8 cellular contexts compared by ENCODE assay signal in genomic region chr19:40217027-40217810, GRCh38. TPM values are rescaled to one million over a fixed set of nuclear protein-coding genes. Genes with fewer than 3 reads are reported as not detected.
DNase-seq lines count a peak whose midpoint lies in the region; ATAC-seq and TF ChIP-seq lines count a peak whose summit lies in the region.

No MANE protein-coding gene starts in this region.

- no peaks in the 10 kb centered on the region for H3K9me3 ChIP-seq in iPS-18c (ENCODE audit: control insufficient read depth, insufficient read depth, low read length)

- no peak overlapping the region for H3K4me3 ChIP-seq in AG04449 (ENCODE audit: low read depth, low read length)
- peak overlapping the region; percentile 34 for H3K4me3 ChIP-seq in iPS-18c (ENCODE audit: insufficient read depth, low read depth, low read length)

- CTCF ChIA-PET in AG04449 (lab: Yijun Ruan, JAX) = interaction anchor here (1.0 to 3.4 kb wide), 4 partner anchors 10 to 77 kb away, joined by 3 to 35 read pairs (median 7); no protein-coding TSS in a partner anchor
- CTCF ChIA-PET in RWPE1 (lab: Yijun Ruan, JAX) = interaction anchor here (0.7 to 0.9 kb wide), 3 partner anchors 59 to 111 kb away, joined by 3 to 5 read pairs (median 4); no protein-coding TSS in a partner anchor

- POLR2A ChIA-PET in AG04449 (lab: Yijun Ruan, JAX) = no interaction called here
- POLR2A ChIA-PET in RWPE1 (lab: Yijun Ruan, JAX; ENCODE audit: low non-redundant PET) = no interaction called here

- no peak overlapping the region for H3K27ac ChIP-seq in RWPE1

- intact Hi-C loops in Right ventricle myocardium superior (cut with DNase I) = no loop called here

- TF ChIP-seq CTCF in AG04449 (IDR thresholded peaks at IDR 0.05; ENCODE audit: insufficient read depth, low read length, missing control alignments) (peak; percentile 36), RWPE1 (conservative IDR thresholded peaks at IDR 0.05; ENCODE audit: low read depth) (peak; percentile 26; the same call in 1 of the 2 replicates)

- no peak for ATAC-seq in GM21576 (IDR thresholded peaks at IDR 0.05; ENCODE audit: unreplicated experiment)
- ATAC-seq in Right ventricle myocardium superior (ENCODE audit: poor library complexity) = no peak

- DNase-seq in AG04449 (ENCODE audit: low read depth, low spot score) (no peak), HPDE6-E6E7 (ENCODE audit: extremely low spot score) (peak; percentile 64), RWPE1 (ENCODE audit: low spot score) (no peak), NAMALWA (ENCODE audit: low spot score) (no peak), dermis blood vessel endothelial cell (no peak), Right ventricle myocardium superior (no peak)

RNA-seq across cellular contexts. Expression of gene TTC9B, which starts 1.0 kb away (rescaled TPM):
- total RNA-seq in dermis blood vessel endothelial cell (not detected in 2 replicates), Right ventricle myocardium superior (not detected)

RNA-seq across cellular contexts. Expression of gene CCNP, which starts 9.3 kb away (rescaled TPM):
- total RNA-seq in dermis blood vessel endothelial cell = 0.09 and 0.34 TPM in 2 replicates
- not detected for total RNA-seq in Right ventricle myocardium superior

RNA-seq across cellular contexts. Expression of gene MAP3K10, which starts 26.0 kb away (rescaled TPM):
- total RNA-seq in dermis blood vessel endothelial cell (6.5 and 8.8 TPM in 2 replicates), Right ventricle myocardium superior (18.1 TPM)
